Comparison of ENCODE assay signal across 30 cellular contexts in genomic region chr5:147855774-147856069, GRCh38. TPM values are rescaled to one million over a fixed set of nuclear protein-coding genes. Genes with fewer than 3 reads are reported as not detected.
"Had no signal": no experiment of that assay in that cellular context is flagged by ENCODE, and none has a peak within 500 bp of the region (broad histone marks: within the 10 kb centered on the region; RNA-seq: fewer than 3 reads in every experiment).

No MANE protein-coding gene starts in this region.

- ATAC-seq: effector memory CD8-positive, alpha-beta T cell; left cardiac atrium; psoas muscle; right lobe of liver; stimulated activated memory B cell treated with anti-CD40 and anti-IgM and Interleukin-4, amounts not matched to agents 10 μg/mL and 1 μg/mL and 100 μg/mL, for 72 hours had no signal

- H3K27ac Mint-ChIP-seq: dendritic cell treated with granulocyte-macrophage colony-stimulating factor and Interleukin-4, amounts not matched to agents 40 ng/mL and 50 ng/mL, for 4 days; effector memory CD8-positive, alpha-beta T cell; naive B cell; nephron; stimulated activated memory B cell treated with anti-CD40 and anti-IgM and Interleukin-4, amounts not matched to agents 10 μg/mL and 1 μg/mL and 100 μg/mL, for 72 hours; stimulated activated naive CD8-positive, alpha-beta T cell treated with anti-CD3 and anti-CD28 coated beads, Interleukin-15, Interleukin-2, amounts not matched to agents 100 ng/mL and 50 ng/mL, for 24 hours had no signal

- H3K79me2 ChIP-seq: hepatocyte, parathyroid adenoma had no signal

- H3K4me1 ChIP-seq: esophagus squamous epithelium, left ventricle myocardium inferior, parathyroid adenoma, psoas muscle, tibial artery, upper lobe of left lung, uterus had no signal

- H3K4me3 ChIP-seq: esophagus squamous epithelium, hepatocyte, left ventricle myocardium inferior, lung, psoas muscle, right lobe of liver, spleen, tibial artery, upper lobe of left lung, uterus had no signal

- H3K4me2 ChIP-seq: hepatocyte had no signal

- H3K36me3 ChIP-seq: esophagus squamous epithelium, left ventricle myocardium inferior, right lobe of liver, spleen, tibial artery, upper lobe of left lung, uterus had no signal

- H3K36me3 Mint-ChIP-seq: naive B cell; stimulated activated memory B cell treated with anti-CD40 and anti-IgM and Interleukin-4, amounts not matched to agents 10 μg/mL and 1 μg/mL and 100 μg/mL, for 72 hours had no signal

- H3K9ac ChIP-seq: parathyroid adenoma had no signal

- H2AFZ ChIP-seq: hepatocyte, parathyroid adenoma had no signal

- H3K4me3 Mint-ChIP-seq: dendritic cell treated with granulocyte-macrophage colony-stimulating factor and Interleukin-4, amounts not matched to agents 40 ng/mL and 50 ng/mL, for 4 days; effector memory CD8-positive, alpha-beta T cell; naive B cell; nephron; stimulated activated memory B cell treated with anti-CD40 and anti-IgM and Interleukin-4, amounts not matched to agents 10 μg/mL and 1 μg/mL and 100 μg/mL, for 72 hours; stimulated activated naive CD8-positive, alpha-beta T cell treated with anti-CD3 and anti-CD28 coated beads, Interleukin-15, Interleukin-2, amounts not matched to agents 100 ng/mL and 50 ng/mL, for 24 hours had no signal

- H3K27me3 Mint-ChIP-seq: dendritic cell treated with granulocyte-macrophage colony-stimulating factor and Interleukin-4, amounts not matched to agents 40 ng/mL and 50 ng/mL, for 4 days; stimulated activated memory B cell treated with anti-CD40 and anti-IgM and Interleukin-4, amounts not matched to agents 10 μg/mL and 1 μg/mL and 100 μg/mL, for 72 hours had no signal

- H3K9me3 ChIP-seq: esophagus squamous epithelium, left ventricle myocardium inferior, psoas muscle, right lobe of liver, spleen, tibial artery, upper lobe of left lung, uterus had no signal

- H3K27ac ChIP-seq: esophagus squamous epithelium, hepatocyte, left ventricle myocardium inferior, parathyroid adenoma, psoas muscle, right lobe of liver, spleen, tibial artery, upper lobe of left lung, uterus had no signal

- H3K27me3 ChIP-seq: esophagus squamous epithelium, right lobe of liver, tibial artery, upper lobe of left lung, uterus had no signal

- H3K9me3 Mint-ChIP-seq: dendritic cell treated with granulocyte-macrophage colony-stimulating factor and Interleukin-4, amounts not matched to agents 40 ng/mL and 50 ng/mL, for 4 days; effector memory CD8-positive, alpha-beta T cell; naive B cell; nephron; stimulated activated memory B cell treated with anti-CD40 and anti-IgM and Interleukin-4, amounts not matched to agents 10 μg/mL and 1 μg/mL and 100 μg/mL, for 72 hours; stimulated activated naive CD8-positive, alpha-beta T cell treated with anti-CD3 and anti-CD28 coated beads, Interleukin-15, Interleukin-2, amounts not matched to agents 100 ng/mL and 50 ng/mL, for 24 hours had no signal

- H3K4me1 Mint-ChIP-seq: naive B cell; nephron; stimulated activated memory B cell treated with anti-CD40 and anti-IgM and Interleukin-4, amounts not matched to agents 10 μg/mL and 1 μg/mL and 100 μg/mL, for 72 hours had no signal

- DNase-seq: effector memory CD8-positive, alpha-beta T cell; esophagus squamous epithelium; foreskin fibroblast; head of caudate nucleus; kidney; left cardiac atrium; left ventricle myocardium inferior; mesendoderm; naive B cell; psoas muscle; retina; right lobe of liver; spleen; stimulated activated CD4-positive, alpha-beta T cell treated with anti-CD3 and anti-CD28 coated beads, Interleukin-15, amount 100 ng/mL, for 24 hours; stimulated activated CD4-positive, alpha-beta T cell treated with anti-CD3 and anti-CD28 coated beads, Interleukin-1b, Interleukin-23, amount 100 ng/mL, for 48 hours; stimulated activated CD4-positive, alpha-beta T cell treated with anti-CD3 and anti-CD28 coated beads, Interleukin-4, amount 100 ng/mL, for 24 hours; tibial artery; upper lobe of left lung; uterus had no signal

RNA-seq across cellular contexts. Expression of gene SCGB3A2, which starts 22.8 kb away (rescaled TPM):
- total RNA-seq: epithelial cell of proximal tubule, esophagus squamous epithelium, kidney, left cardiac atrium, left ventricle myocardium inferior, omental fat pad, psoas muscle, right lobe of liver, skeletal muscle tissue, spleen, temporal lobe, uterus had no signal

RNA-seq across cellular contexts. Expression of gene SPINK1, which starts 24.3 kb away (rescaled TPM):
- total RNA-seq: esophagus squamous epithelium, left cardiac atrium, omental fat pad, skeletal muscle tissue, uterus had no signal

RNA-seq across cellular contexts. Expression of gene C5orf46, which starts 50.6 kb away (rescaled TPM):
- total RNA-seq: epithelial cell of proximal tubule, esophagus squamous epithelium, hepatocyte, kidney, lung, omental fat pad, psoas muscle, skeletal muscle tissue, spleen, temporal lobe, upper lobe of left lung, uterus had no signal
